Comparison of ENCODE assay signal across 21 cellular contexts in the genomic region with DNA sequence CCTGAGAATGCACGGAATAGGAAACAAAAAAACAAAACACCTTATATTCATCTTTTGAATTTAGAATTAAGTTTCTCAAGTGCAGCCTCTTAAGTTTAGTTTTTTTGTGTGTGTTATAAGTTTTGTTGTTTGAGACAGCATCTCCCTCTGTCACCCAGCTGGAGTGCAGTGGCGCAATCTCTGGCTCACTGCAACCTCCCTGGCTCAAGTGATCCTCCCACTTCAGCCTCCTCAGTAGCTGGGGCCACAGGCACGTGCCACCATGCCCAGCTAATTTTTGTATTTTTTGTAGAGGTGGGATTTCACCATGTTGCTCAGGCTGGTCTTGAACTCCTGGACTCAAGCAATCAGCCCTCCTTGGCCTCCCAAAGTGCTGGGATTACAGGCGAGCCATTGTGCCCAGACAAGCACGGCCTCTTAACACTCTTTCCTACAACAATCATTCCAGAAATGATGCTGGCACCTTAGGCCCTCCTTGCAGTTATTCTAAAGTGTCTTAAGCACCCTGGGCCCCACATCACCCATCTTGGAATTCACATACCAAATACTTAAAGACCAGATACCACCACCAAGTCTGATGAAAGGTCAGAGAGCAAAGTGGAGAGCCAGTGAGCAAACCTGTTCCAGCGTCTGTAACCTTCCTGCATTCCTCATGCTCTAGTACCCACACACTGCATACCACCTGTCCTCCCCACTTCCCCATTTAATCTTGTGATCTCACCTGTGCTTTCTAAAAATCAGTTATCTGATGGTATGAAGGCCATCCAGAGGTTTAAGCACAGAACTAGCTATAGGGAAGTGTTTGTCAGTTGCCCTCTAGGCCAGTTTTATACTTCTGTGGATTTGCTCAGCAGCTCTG. TPM values are rescaled to one million over a fixed set of nuclear protein-coding genes. Genes with fewer than 3 reads are reported as not detected.
DNase-seq lines count a peak whose midpoint lies in the region; ATAC-seq and TF ChIP-seq lines count a peak whose summit lies in the region.
"Had no signal": no experiment of that assay in that cellular context is flagged by ENCODE, and none has a peak within 500 bp of the region (broad histone marks: within the 10 kb centered on the region; RNA-seq: fewer than 3 reads in every experiment).

No MANE protein-coding gene starts in this region.

- H3K36me3 ChIP-seq in Caco-2 (ENCODE audit: control insufficient read depth, insufficient read depth, low read length) (no peaks in the 10 kb centered on the region), Loucy (ENCODE audit: insufficient read depth, low read length) (no peaks in the 10 kb centered on the region), H7 (replicated peaks; ENCODE audit: control insufficient read depth, insufficient read depth, low read length) (no peaks in the 10 kb centered on the region), ovary (no peaks in the 10 kb centered on the region)
- H3K36me3 ChIP-seq: BLaER1 treated with 17β-estradiol and CSF1 and Interleukin-3, amounts not matched to agents 10 nM and 100 nM; Peyer's patch had no signal

- H3F3A ChIP-seq in Loucy (ENCODE audit: low read depth) = no peaks in the 10 kb centered on the region

- H4K20me1 ChIP-seq in Loucy (ENCODE audit: insufficient read depth, low read length, poor library complexity, severe bottlenecking) = no peaks in the 10 kb centered on the region
- H4K20me1 ChIP-seq: BLaER1 treated with 17β-estradiol and CSF1 and Interleukin-3, amounts not matched to agents 10 nM and 100 nM had no signal

- no peak overlapping the region for H3K4me3 ChIP-seq in Caco-2 (ENCODE audit: low read depth, low read length)
- H3K4me3 ChIP-seq in Loucy (ENCODE audit: low read length, poor library complexity, severe bottlenecking) = no peak overlapping the region
- H3K4me3 ChIP-seq in H7 (ENCODE audit: insufficient read depth, low read depth, low read length) = no peak overlapping the region
- H3K4me3 ChIP-seq in ovary = no peak overlapping the region
- H3K4me3 ChIP-seq: BLaER1 treated with 17β-estradiol and CSF1 and Interleukin-3, amounts not matched to agents 10 nM and 100 nM; lung; Peyer's patch had no signal

- peaks cover 16% of the 10 kb centered on the region for H3K4me1 Mint-ChIP-seq in Caco-2 (ENCODE audit: low read depth, unreplicated experiment)
- peaks cover 76% of the 10 kb centered on the region for H3K4me1 Mint-ChIP-seq in activated naive CD8-positive, alpha-beta T cell treated with anti-CD3 and anti-CD28 coated beads for 36 hours
- H3K4me1 Mint-ChIP-seq in naive thymus-derived CD8-positive, alpha-beta T cell = peaks cover 47 to 93% (median 91%) of the 10 kb centered on the region in 4 donors
- H3K4me1 Mint-ChIP-seq: neural crest cell had no signal

- peak overlapping the region; percentile 42 for H3K27ac Mint-ChIP-seq in Caco-2 (ENCODE audit: unreplicated experiment)
- peak overlapping the region; percentile 39 for H3K27ac Mint-ChIP-seq in activated naive CD8-positive, alpha-beta T cell treated with anti-CD3 and anti-CD28 coated beads for 36 hours
- peak overlapping the region; percentile 88 to 99 (median 91) for H3K27ac Mint-ChIP-seq in naive thymus-derived CD8-positive, alpha-beta T cell

- no TSS peak for BruUV-seq in Caco-2 (replicated peaks; lab: Mats Ljungman, UMichigan)

- H3K27me3 Mint-ChIP-seq in Caco-2 (ENCODE audit: insufficient read depth, unreplicated experiment) = no peaks in the 10 kb centered on the region
- H3K27me3 Mint-ChIP-seq in activated naive CD8-positive, alpha-beta T cell treated with anti-CD3 and anti-CD28 coated beads for 36 hours = no peaks in the 10 kb centered on the region
- no peaks in the 10 kb centered on the region for H3K27me3 Mint-ChIP-seq in naive thymus-derived CD8-positive, alpha-beta T cell

- no peak for TF ChIP-seq EP300 in ovary (IDR thresholded peaks at IDR 0.05)

- no peaks in the 10 kb centered on the region for H3K79me2 ChIP-seq in Loucy (ENCODE audit: insufficient read depth, low read length)

- H3K9me3 Mint-ChIP-seq in Caco-2 (ENCODE audit: unreplicated experiment) = no peaks in the 10 kb centered on the region
- H3K9me3 Mint-ChIP-seq in activated naive CD8-positive, alpha-beta T cell treated with anti-CD3 and anti-CD28 coated beads for 36 hours = no peaks in the 10 kb centered on the region
- H3K9me3 Mint-ChIP-seq in naive thymus-derived CD8-positive, alpha-beta T cell = no peaks in the 10 kb centered on the region
- H3K9me3 Mint-ChIP-seq: neural crest cell had no signal

- H3K4me1 ChIP-seq in Caco-2 (peaks cover 12% of the 10 kb centered on the region), Loucy (ENCODE audit: insufficient read depth, low read length, poor library complexity, severe bottlenecking) (peaks cover 15% of the 10 kb centered on the region), ovary (ENCODE audit: insufficient read depth) (no peaks in the 10 kb centered on the region)

- 0 out of 2 replicates have a peak overlapping the region, but pooled peaks have one; percentile 1 for H2AFZ ChIP-seq in Loucy (ENCODE audit: low read length)

- TF ChIP-seq CTCF in Caco-2 (IDR thresholded peaks at IDR 0.05; ENCODE audit: insufficient read depth in 1 of 2, low read depth in 1 of 2, low read length in 1 of 2, severe bottlenecking in 1 of 2, unreplicated experiment in 1 of 2) = no peak
- TF ChIP-seq CTCF in Loucy (conservative IDR thresholded peaks at IDR 0.05; ENCODE audit: low read length) = no peak
- TF ChIP-seq CTCF in ovary (IDR thresholded peaks at IDR 0.05) = no peak

- no peak for ATAC-seq in naive thymus-derived CD8-positive, alpha-beta T cell
- ATAC-seq: SK-N-SH treated with all-trans-retinoic acid at 6 μM for 48 hours had no signal

- no peak overlapping the region for H3K27ac ChIP-seq in ovary
- H3K27ac ChIP-seq: BLaER1 treated with 17β-estradiol and CSF1 and Interleukin-3, amounts not matched to agents 10 nM and 100 nM; VCaP had no signal

- 79 to 83% (median 80%) methylated on average over 6 of the region's 6 CpGs for WGBS in ovary, 3 donors

- peak; percentile 37 to 62 for DNase-seq in Caco-2
- no peak for DNase-seq in activated naive CD8-positive, alpha-beta T cell treated with anti-CD3 and anti-CD28 coated beads for 36 hours
- DNase-seq in naive thymus-derived CD8-positive, alpha-beta T cell = no peak
- no peak for DNase-seq in OCI-M2 (lab: John Stamatoyannopoulos, UW; ENCODE audit: unreplicated experiment)
- DNase-seq in H7 = no peak
- DNase-seq in ovary = no peak
- DNase-seq: activated CD8-positive, alpha-beta memory T cell treated with anti-CD3 and anti-CD28 coated beads, Interleukin-2, amount 50 U/mL, for 4 hours; DND-41; foreskin fibroblast; NCI-H2029; NCI-H524; retina had no signal

- H3K9ac ChIP-seq in Loucy (ENCODE audit: low read depth, low read length, poor library complexity, severe bottlenecking) = no peak overlapping the region
- H3K9ac ChIP-seq: BLaER1 treated with 17β-estradiol and CSF1 and Interleukin-3, amounts not matched to agents 10 nM and 100 nM had no signal

- H3K9me2 ChIP-seq in Loucy (replicated peaks; ENCODE audit: low read depth, low read length) = no peaks in the 10 kb centered on the region

- POLR2A ChIA-PET in Caco-2 (lab: Charles Lee) = interaction anchor here (0.6 to 1.2 kb wide), 3 partner anchors 42 to 675 kb away, joined by 3 to 7 read pairs (median 4); no protein-coding TSS in a partner anchor
- POLR2A ChIA-PET in naive thymus-derived CD8-positive, alpha-beta T cell (lab: Charles Lee) = interaction anchor here (1.0 to 20.6 kb wide), 6 partner anchors 12 to 62 kb away, joined by 3 to 1569 read pairs (median 308); a partner anchor contains a TSS

- CTCF ChIA-PET in Caco-2 (lab: Charles Lee) = no interaction called here

- TF ChIP-seq POLR2A in ovary (IDR thresholded peaks at IDR 0.05) = no peak

- no peak overlapping the region for H3K4me2 ChIP-seq in Loucy (ENCODE audit: low read depth, low read length, poor library complexity, severe bottlenecking)

- intact Hi-C loops in Caco-2 (cut with micrococcal nuclease; ENCODE audit: unreplicated experiment) (no loop called here), ovary (cut with DNase I) (no loop called here)

- H3K9me3 ChIP-seq in Caco-2 (no peaks in the 10 kb centered on the region), Loucy (ENCODE audit: insufficient read depth, low read depth, low read length) (no peaks in the 10 kb centered on the region), ovary (no peaks in the 10 kb centered on the region)
- H3K9me3 ChIP-seq: BLaER1 treated with 17β-estradiol and CSF1 and Interleukin-3, amounts not matched to agents 10 nM and 100 nM; Peyer's patch had no signal

- H3K36me3 Mint-ChIP-seq in Caco-2 (ENCODE audit: insufficient read depth, unreplicated experiment) = no peaks in the 10 kb centered on the region
- peaks cover 8% of the 10 kb centered on the region for H3K36me3 Mint-ChIP-seq in activated naive CD8-positive, alpha-beta T cell treated with anti-CD3 and anti-CD28 coated beads for 36 hours
- H3K36me3 Mint-ChIP-seq in naive thymus-derived CD8-positive, alpha-beta T cell = peaks cover 0 to 4% (median 0%) of the 10 kb centered on the region in 3 donors

- no peak overlapping the region for H3K4me3 Mint-ChIP-seq in Caco-2 (ENCODE audit: unreplicated experiment)
- no peak overlapping the region for H3K4me3 Mint-ChIP-seq in activated naive CD8-positive, alpha-beta T cell treated with anti-CD3 and anti-CD28 coated beads for 36 hours
- H3K4me3 Mint-ChIP-seq in naive thymus-derived CD8-positive, alpha-beta T cell = peak overlapping the region in 8 of 10 donors; percentile 28 to 74 (median 52)
- H3K4me3 Mint-ChIP-seq: neural crest cell had no signal

- H3K27me3 ChIP-seq in Caco-2 (replicated peaks; ENCODE audit: control insufficient read depth, insufficient read depth, low read length) (no peaks in the 10 kb centered on the region), Loucy (ENCODE audit: insufficient read depth, low read length, poor library complexity, severe bottlenecking) (no peaks in the 10 kb centered on the region), H7 (ENCODE audit: control insufficient read depth, insufficient read depth, low read length) (no peaks in the 10 kb centered on the region), ovary (no peaks in the 10 kb centered on the region)
- H3K27me3 ChIP-seq: BLaER1 treated with 17β-estradiol and CSF1 and Interleukin-3, amounts not matched to agents 10 nM and 100 nM; Peyer's patch had no signal

RNA-seq across cellular contexts. Expression of a gene that starts 6.9 kb away (rescaled TPM):
- total RNA-seq in Caco-2 (2022) (43.3 and 45.7 TPM in 2 replicates), ovary (10 to 100 TPM; 40.3 to 79.8 (median 53.7) TPM)
- 10 to 100 TPM; 47.6 to 51.5 TPM for total RNA-seq in activated naive CD8-positive, alpha-beta T cell treated with anti-CD3 and anti-CD28 coated beads for 36 hours
- total RNA-seq in naive thymus-derived CD8-positive, alpha-beta T cell = 100 to 1,000 TPM; 133 to 138 TPM
- polyA plus RNA-seq in naive thymus-derived CD8-positive, alpha-beta T cell = 10 to 100 TPM; 24.3 to 30.9 (median 29.8) TPM
- total RNA-seq in H7 (2014; rRNA removed; shearing (Covaris generic)) = 34.3 and 36.4 TPM in 2 replicates
- 10 to 100 TPM; 25.4 to 40.4 TPM for polyA plus RNA-seq in ovary

RNA-seq across cellular contexts. Expression of a gene that starts 40.8 kb away (rescaled TPM):
- total RNA-seq in Caco-2 (2022) (0.32 TPM in 1 of 2 replicates, not detected in the other), ovary (1 to 10 TPM in 5 of 7 donors, under 1 TPM in 2; 0.20 to 1.9 (median 1.2) TPM)
- 1 to 10 TPM; 7.0 to 8.6 TPM for total RNA-seq in activated naive CD8-positive, alpha-beta T cell treated with anti-CD3 and anti-CD28 coated beads for 36 hours
- 10 to 100 TPM; 69.4 to 69.9 TPM for total RNA-seq in naive thymus-derived CD8-positive, alpha-beta T cell
- polyA plus RNA-seq in naive thymus-derived CD8-positive, alpha-beta T cell = 10 to 100 TPM in 2 of 3 donors, 1 to 10 TPM in 1; 7.2 to 21.8 (median 12.4) TPM
- 0.24 and 1.5 TPM in 2 replicates for total RNA-seq in H7 (2014; rRNA removed; shearing (Covaris generic))
- 1 to 10 TPM; 1.3 to 2.3 TPM for polyA plus RNA-seq in ovary
- total RNA-seq: chondrocyte, temporal lobe had no signal

RNA-seq across cellular contexts. Expression of a gene that starts 41.0 kb away (rescaled TPM):
- 269 and 273 TPM in 2 replicates for total RNA-seq in Caco-2 (2022)
- 1,000 to 10,000 TPM; 3,772 to 3,785 TPM for total RNA-seq in activated naive CD8-positive, alpha-beta T cell treated with anti-CD3 and anti-CD28 coated beads for 36 hours
- total RNA-seq in naive thymus-derived CD8-positive, alpha-beta T cell = 1,000 to 10,000 TPM; 6,403 to 7,046 TPM
- over 10,000 TPM; 25,152 to 39,550 (median 31,716) TPM for polyA plus RNA-seq in naive thymus-derived CD8-positive, alpha-beta T cell
- total RNA-seq in H7 (2014; rRNA removed; shearing (Covaris generic)) = 194 and 254 TPM in 2 replicates
- 1,000 to 10,000 TPM in 4 of 7 donors, 100 to 1,000 TPM in 3; 827 to 3,158 (median 1,148) TPM for total RNA-seq in ovary
- 1,000 to 10,000 TPM; 2,417 to 6,504 TPM for polyA plus RNA-seq in ovary

Comparison
In these comparisons a context has a peak if more than half of its experiments do, and no peak if none do; other contexts are left out.
1. DNase-seq: peak in Caco-2 (2 of 2); none in activated naive CD8-positive, alpha-beta T cell treated with anti-CD3 and anti-CD28 coated beads for 36 hours (single experiment), naive thymus-derived CD8-positive, alpha-beta T cell (0 of 10), OCI-M2 (single experiment), H7 (single experiment) and ovary (0 of 5).
2. H3K27ac Mint-ChIP-seq: peak in every context shown above with its lines; median percentile 91 in naive thymus-derived CD8-positive, alpha-beta T cell; 42 in Caco-2; 39 in activated naive CD8-positive, alpha-beta T cell treated with anti-CD3 and anti-CD28 coated beads for 36 hours.
3. H3K4me3 Mint-ChIP-seq: peak in naive thymus-derived CD8-positive, alpha-beta T cell (8 of 10); none in Caco-2 (single experiment) and activated naive CD8-positive, alpha-beta T cell treated with anti-CD3 and anti-CD28 coated beads for 36 hours (single experiment).
4. RNA of a gene that starts 40.8 kb away (total RNA-seq): 69.4 to 69.9 TPM in naive thymus-derived CD8-positive, alpha-beta T cell; 7.0 to 8.6 TPM in activated naive CD8-positive, alpha-beta T cell treated with anti-CD3 and anti-CD28 coated beads for 36 hours, 0.20 to 1.9 TPM in ovary, 0.32 TPM in Caco-2 and 0.24 to 1.5 TPM in H7; every median in the first group is over 4 times any median in the second.